In the genomic region with DNA sequence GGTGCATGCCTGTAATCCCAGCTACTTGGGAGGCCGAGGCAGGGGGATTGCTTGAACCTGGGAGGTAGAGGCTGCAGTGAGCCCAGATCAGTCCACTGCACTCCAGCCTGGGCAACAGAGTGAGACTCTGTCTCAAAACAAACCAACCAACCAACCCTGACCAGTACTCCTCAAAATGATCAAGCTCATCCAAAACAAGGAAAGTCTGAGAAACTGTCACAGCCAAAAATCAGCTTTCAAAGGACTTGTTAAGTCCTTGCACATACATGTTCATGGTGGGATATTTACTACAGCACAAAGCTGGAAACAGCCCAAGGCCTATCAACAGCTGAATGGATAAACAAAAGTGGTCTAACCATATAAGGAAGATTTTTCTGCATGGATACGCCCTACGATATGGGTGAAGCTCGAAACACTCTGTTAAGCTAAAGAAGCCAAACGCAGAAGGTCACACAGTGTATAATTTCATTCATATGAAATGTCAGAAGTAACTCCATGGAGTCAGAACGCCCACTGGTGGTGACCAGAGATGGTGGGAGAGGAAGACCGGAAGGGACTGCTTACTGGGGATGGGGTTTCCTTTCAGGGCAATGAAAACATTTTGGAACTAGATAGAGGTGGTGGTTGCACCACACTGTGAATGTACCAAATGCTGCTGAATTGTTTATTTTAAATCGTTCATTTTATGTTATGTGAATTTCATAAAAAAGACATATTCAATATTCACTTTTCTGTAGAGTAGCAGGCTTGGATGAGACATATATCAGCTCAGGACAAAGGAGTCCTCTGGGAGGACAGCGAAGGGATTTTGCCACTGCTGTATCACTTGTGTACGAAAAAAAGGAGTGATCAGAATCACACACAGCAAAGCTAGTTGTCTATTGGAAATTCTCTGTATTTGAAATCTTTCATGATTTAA, we compare ENCODE assay signal across 1 cellular context.
TF ChIP-seq lines count a peak whose summit lies in the region.

No MANE protein-coding gene starts in this region.

TF ChIP-seq in HepG2, 621 proteins besides CTCF, POLR2A, EP300 and RAD21 (continued from another document and continues in another):
- TF ChIP-seq, protein P1, sequence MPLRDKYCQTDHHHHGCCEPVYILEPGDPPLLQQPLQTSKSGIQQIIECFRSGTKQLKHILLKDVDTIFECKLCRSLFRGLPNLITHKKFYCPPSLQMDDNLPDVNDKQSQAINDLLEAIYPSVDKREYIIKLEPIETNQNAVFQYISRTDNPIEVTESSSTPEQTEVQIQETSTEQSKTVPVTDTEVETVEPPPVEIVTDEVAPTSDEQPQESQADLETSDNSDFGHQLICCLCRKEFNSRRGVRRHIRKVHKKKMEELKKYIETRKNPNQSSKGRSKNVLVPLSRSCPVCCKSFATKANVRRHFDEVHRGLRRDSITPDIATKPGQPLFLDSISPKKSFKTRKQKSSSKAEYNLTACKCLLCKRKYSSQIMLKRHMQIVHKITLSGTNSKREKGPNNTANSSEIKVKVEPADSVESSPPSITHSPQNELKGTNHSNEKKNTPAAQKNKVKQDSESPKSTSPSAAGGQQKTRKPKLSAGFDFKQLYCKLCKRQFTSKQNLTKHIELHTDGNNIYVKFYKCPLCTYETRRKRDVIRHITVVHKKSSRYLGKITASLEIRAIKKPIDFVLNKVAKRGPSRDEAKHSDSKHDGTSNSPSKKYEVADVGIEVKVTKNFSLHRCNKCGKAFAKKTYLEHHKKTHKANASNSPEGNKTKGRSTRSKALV (CRISPR knock-in tag; IDR thresholded peaks at IDR 0.05), result no peak
- TF ChIP-seq ZNF543 (CRISPR knock-in tag; IDR thresholded peaks at IDR 0.05), result no peak
- TF ChIP-seq, protein P2, sequence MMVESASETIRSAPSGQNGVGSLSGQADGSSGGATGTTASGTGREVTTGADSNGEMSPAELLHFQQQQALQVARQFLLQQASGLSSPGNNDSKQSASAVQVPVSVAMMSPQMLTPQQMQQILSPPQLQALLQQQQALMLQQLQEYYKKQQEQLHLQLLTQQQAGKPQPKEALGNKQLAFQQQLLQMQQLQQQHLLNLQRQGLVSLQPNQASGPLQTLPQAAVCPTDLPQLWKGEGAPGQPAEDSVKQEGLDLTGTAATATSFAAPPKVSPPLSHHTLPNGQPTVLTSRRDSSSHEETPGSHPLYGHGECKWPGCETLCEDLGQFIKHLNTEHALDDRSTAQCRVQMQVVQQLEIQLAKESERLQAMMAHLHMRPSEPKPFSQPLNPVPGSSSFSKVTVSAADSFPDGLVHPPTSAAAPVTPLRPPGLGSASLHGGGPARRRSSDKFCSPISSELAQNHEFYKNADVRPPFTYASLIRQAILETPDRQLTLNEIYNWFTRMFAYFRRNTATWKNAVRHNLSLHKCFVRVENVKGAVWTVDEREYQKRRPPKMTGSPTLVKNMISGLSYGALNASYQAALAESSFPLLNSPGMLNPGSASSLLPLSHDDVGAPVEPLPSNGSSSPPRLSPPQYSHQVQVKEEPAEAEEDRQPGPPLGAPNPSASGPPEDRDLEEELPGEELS (CRISPR knock-in tag; IDR thresholded peaks at IDR 0.05), result no peak
- TF ChIP-seq ATF3 (CRISPR knock-in tag; IDR thresholded peaks at IDR 0.05), result no peak
- TF ChIP-seq, protein P3, sequence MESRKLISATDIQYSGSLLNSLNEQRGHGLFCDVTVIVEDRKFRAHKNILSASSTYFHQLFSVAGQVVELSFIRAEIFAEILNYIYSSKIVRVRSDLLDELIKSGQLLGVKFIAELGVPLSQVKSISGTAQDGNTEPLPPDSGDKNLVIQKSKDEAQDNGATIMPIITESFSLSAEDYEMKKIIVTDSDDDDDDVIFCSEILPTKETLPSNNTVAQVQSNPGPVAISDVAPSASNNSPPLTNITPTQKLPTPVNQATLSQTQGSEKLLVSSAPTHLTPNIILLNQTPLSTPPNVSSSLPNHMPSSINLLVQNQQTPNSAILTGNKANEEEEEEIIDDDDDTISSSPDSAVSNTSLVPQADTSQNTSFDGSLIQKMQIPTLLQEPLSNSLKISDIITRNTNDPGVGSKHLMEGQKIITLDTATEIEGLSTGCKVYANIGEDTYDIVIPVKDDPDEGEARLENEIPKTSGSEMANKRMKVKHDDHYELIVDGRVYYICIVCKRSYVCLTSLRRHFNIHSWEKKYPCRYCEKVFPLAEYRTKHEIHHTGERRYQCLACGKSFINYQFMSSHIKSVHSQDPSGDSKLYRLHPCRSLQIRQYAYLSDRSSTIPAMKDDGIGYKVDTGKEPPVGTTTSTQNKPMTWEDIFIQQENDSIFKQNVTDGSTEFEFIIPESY (CRISPR knock-in tag; IDR thresholded peaks at IDR 0.05), result 0 out of 2 replicates have a peak, but pooled peaks have one; percentile 15
- TF ChIP-seq ZNF788 (CRISPR knock-in tag; IDR thresholded peaks at IDR 0.05; ENCODE audit: borderline replicate concordance), result no peak
- TF ChIP-seq KMT2B (CRISPR knock-in tag; IDR thresholded peaks at IDR 0.05), result 0 out of 2 replicates have a peak, but pooled peaks have one; percentile 34
- no peak for TF ChIP-seq MNT (IDR thresholded peaks at IDR 0.05)
- TF ChIP-seq, protein P4, sequence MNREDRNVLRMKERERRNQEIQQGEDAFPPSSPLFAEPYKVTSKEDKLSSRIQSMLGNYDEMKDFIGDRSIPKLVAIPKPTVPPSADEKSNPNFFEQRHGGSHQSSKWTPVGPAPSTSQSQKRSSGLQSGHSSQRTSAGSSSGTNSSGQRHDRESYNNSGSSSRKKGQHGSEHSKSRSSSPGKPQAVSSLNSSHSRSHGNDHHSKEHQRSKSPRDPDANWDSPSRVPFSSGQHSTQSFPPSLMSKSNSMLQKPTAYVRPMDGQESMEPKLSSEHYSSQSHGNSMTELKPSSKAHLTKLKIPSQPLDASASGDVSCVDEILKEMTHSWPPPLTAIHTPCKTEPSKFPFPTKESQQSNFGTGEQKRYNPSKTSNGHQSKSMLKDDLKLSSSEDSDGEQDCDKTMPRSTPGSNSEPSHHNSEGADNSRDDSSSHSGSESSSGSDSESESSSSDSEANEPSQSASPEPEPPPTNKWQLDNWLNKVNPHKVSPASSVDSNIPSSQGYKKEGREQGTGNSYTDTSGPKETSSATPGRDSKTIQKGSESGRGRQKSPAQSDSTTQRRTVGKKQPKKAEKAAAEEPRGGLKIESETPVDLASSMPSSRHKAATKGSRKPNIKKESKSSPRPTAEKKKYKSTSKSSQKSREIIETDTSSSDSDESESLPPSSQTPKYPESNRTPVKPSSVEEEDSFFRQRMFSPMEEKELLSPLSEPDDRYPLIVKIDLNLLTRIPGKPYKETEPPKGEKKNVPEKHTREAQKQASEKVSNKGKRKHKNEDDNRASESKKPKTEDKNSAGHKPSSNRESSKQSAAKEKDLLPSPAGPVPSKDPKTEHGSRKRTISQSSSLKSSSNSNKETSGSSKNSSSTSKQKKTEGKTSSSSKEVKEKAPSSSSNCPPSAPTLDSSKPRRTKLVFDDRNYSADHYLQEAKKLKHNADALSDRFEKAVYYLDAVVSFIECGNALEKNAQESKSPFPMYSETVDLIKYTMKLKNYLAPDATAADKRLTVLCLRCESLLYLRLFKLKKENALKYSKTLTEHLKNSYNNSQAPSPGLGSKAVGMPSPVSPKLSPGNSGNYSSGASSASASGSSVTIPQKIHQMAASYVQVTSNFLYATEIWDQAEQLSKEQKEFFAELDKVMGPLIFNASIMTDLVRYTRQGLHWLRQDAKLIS (CRISPR knock-in tag; IDR thresholded peaks at IDR 0.05), result no peak
- TF ChIP-seq ESRRA (CRISPR knock-in tag; IDR thresholded peaks at IDR 0.05; ENCODE audit: low read depth), result no peak
- peak; percentile 79 for TF ChIP-seq ELF1 (CRISPR knock-in tag; IDR thresholded peaks at IDR 0.05)
- no peak; the same call in 1 of the 2 replicates for TF ChIP-seq ZNF556 (CRISPR knock-in tag; IDR thresholded peaks at IDR 0.05; ENCODE audit: borderline replicate concordance)
- no peak for TF ChIP-seq SOX6 (IDR thresholded peaks at IDR 0.05)
- 0 out of 2 replicates have a peak, but pooled peaks have one; percentile 21 for TF ChIP-seq SOX6 (CRISPR knock-in tag; IDR thresholded peaks at IDR 0.05)
- no peak for TF ChIP-seq ZNF160 (CRISPR knock-in tag; IDR thresholded peaks at IDR 0.05)
- no peak for TF ChIP-seq ZBTB42 (CRISPR knock-in tag; IDR thresholded peaks at IDR 0.05)
- TF ChIP-seq, protein P5, sequence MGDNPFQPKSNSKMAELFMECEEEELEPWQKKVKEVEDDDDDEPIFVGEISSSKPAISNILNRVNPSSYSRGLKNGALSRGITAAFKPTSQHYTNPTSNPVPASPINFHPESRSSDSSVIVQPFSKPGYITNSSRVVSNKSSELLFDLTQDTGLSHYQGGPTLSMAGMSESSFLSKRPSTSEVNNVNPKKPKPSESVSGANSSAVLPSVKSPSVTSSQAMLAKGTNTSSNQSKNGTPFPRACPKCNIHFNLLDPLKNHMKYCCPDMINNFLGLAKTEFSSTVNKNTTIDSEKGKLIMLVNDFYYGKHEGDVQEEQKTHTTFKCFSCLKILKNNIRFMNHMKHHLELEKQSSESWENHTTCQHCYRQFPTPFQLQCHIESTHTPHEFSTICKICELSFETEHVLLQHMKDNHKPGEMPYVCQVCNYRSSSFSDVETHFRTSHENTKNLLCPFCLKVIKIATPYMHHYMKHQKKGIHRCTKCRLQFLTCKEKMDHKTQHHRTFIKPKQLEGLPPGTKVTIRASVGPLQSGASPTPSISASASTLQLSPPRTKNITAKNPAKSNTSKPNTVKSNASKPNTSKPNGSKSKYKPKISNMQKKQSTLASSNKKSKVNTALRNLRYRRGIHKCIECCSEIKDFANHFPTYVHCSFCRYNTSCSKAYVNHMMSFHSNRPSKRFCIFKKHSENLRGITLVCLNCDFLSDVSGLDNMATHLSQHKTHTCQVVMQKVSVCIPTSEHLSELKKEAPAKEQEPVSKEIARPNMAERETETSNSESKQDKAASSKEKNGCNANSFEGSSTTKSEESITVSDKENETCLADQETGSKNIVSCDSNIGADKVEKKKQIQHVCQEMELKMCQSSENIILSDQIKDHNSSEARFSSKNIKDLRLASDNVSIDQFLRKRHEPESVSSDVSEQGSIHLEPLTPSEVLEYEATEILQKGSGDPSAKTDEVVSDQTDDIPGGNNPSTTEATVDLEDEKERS (CRISPR knock-in tag; IDR thresholded peaks at IDR 0.05), result no peak
- TF ChIP-seq, protein P6, sequence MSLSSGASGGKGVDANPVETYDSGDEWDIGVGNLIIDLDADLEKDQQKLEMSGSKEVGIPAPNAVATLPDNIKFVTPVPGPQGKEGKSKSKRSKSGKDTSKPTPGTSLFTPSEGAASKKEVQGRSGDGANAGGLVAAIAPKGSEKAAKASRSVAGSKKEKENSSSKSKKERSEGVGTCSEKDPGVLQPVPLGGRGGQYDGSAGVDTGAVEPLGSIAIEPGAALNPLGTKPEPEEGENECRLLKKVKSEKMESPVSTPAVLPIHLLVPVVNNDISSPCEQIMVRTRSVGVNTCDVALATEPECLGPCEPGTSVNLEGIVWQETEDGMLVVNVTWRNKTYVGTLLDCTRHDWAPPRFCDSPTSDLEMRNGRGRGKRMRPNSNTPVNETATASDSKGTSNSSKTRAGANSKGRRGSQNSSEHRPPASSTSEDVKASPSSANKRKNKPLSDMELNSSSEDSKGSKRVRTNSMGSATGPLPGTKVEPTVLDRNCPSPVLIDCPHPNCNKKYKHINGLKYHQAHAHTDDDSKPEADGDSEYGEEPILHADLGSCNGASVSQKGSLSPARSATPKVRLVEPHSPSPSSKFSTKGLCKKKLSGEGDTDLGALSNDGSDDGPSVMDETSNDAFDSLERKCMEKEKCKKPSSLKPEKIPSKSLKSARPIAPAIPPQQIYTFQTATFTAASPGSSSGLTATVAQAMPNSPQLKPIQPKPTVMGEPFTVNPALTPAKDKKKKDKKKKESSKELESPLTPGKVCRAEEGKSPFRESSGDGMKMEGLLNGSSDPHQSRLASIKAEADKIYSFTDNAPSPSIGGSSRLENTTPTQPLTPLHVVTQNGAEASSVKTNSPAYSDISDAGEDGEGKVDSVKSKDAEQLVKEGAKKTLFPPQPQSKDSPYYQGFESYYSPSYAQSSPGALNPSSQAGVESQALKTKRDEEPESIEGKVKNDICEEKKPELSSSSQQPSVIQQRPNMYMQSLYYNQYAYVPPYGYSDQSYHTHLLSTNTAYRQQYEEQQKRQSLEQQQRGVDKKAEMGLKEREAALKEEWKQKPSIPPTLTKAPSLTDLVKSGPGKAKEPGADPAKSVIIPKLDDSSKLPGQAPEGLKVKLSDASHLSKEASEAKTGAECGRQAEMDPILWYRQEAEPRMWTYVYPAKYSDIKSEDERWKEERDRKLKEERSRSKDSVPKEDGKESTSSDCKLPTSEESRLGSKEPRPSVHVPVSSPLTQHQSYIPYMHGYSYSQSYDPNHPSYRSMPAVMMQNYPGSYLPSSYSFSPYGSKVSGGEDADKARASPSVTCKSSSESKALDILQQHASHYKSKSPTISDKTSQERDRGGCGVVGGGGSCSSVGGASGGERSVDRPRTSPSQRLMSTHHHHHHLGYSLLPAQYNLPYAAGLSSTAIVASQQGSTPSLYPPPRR (CRISPR knock-in tag; IDR thresholded peaks at IDR 0.05; ENCODE audit: borderline replicate concordance), result no peak
- no peak for TF ChIP-seq ZNF704 (CRISPR knock-in tag; IDR thresholded peaks at IDR 0.05; ENCODE audit: borderline replicate concordance)
- no peak for TF ChIP-seq ZSCAN20 (CRISPR knock-in tag; IDR thresholded peaks at IDR 0.05; ENCODE audit: borderline replicate concordance)
- no peak for TF ChIP-seq ZBTB1 (CRISPR knock-in tag; IDR thresholded peaks at IDR 0.05; ENCODE audit: borderline replicate concordance)
- no peak for TF ChIP-seq ZBTB3 (CRISPR knock-in tag; IDR thresholded peaks at IDR 0.05; ENCODE audit: borderline replicate concordance, low read depth)
- 0 out of 2 replicates have a peak, but pooled peaks have one; percentile 47 for TF ChIP-seq ZSCAN9 (CRISPR knock-in tag; IDR thresholded peaks at IDR 0.05; ENCODE audit: borderline replicate concordance)
- TF ChIP-seq ZNF441 (CRISPR knock-in tag; IDR thresholded peaks at IDR 0.05; ENCODE audit: borderline replicate concordance), result no peak
- TF ChIP-seq HOXA9 (CRISPR knock-in tag; IDR thresholded peaks at IDR 0.05; ENCODE audit: borderline replicate concordance), result no peak
